ENCODE assay signal across 1 cellular context in genomic region chr7:101235050-101235449, GRCh38.
TF ChIP-seq lines count a peak whose summit lies in the region.

No MANE protein-coding gene starts in this region.

TF ChIP-seq in A549, 52 proteins besides CTCF, POLR2A, EP300 and RAD21 (continued from another document):
- TF ChIP-seq KDM1A (IDR thresholded peaks at IDR 0.05; ENCODE audit: low read depth): no peak
- TF ChIP-seq CBX2 (IDR thresholded peaks at IDR 0.05; ENCODE audit: borderline replicate concordance, low read depth): no peak
- TF ChIP-seq CEBPB (IDR thresholded peaks at IDR 0.05): no peak
- TF ChIP-seq BHLHE40 (IDR thresholded peaks at IDR 0.05; ENCODE audit: low read depth, low read length): no peak
